8 cellular contexts compared by ENCODE assay signal in the genomic region with DNA sequence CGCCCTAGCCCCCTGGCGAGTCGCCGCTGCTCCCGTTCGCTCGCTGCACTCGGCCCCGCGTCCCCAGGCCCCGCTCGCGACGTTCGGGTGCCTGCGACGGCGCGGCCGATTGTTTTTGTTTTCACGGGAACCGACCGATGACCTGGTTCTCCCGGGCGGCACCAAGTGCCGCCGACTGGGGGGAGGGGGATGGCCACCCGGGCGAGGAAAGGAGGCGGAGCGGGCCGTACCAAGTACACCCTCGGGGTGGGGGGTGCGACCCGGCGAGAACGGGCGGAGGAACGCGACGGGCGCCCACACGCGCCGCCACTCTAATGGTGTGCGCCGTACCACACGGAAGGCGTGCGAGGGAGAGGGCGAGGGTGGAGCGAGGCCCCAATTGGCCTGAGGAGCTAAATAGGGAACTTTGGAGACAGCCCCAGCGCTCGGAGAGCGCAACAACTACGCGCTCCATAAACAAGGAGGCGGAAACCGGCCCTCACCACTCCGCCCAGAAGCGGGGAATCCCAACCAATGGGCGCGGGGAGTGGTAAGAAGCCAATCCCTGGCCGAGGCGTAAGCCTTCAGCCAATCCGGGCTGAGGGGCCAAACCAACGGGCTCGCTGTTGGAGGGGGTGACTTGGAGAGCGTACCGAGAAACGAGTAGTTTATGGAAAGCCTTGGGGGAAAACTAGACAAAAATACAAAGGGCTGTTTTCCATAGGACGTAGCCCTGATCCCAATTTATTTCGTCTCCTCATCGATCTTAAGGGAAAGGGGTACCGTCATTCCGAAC. TPM values are rescaled to one million over a fixed set of nuclear protein-coding genes. Genes with fewer than 3 reads are reported as not detected.
DNase-seq lines count a peak whose midpoint lies in the region; ATAC-seq and TF ChIP-seq lines count a peak whose summit lies in the region.
"Not testable (repeated sequence)": the region's sequence is repeated elsewhere in the genome, so short reads cannot be mapped to it uniquely, and the experiment has no call there.

No MANE protein-coding gene starts in this region.

- not testable (repeated sequence) for H3K36me3 Mint-ChIP-seq in T-helper 1 cell treated with Interleukin-12 subunit alpha and Interleukin-12 subunit beta and Interleukin-4 antibody, amounts not matched to agents 30 μg/mL and 1 μg/mL, for 36 hours (ENCODE audit: low read depth); neural crest cell (ENCODE audit: low read depth)

- H3K4me3 Mint-ChIP-seq in T-helper 1 cell treated with Interleukin-12 subunit alpha and Interleukin-12 subunit beta and Interleukin-4 antibody, amounts not matched to agents 30 μg/mL and 1 μg/mL, for 36 hours, result peak overlapping the region; percentile 89
- peak overlapping the region; percentile 96 for H3K4me3 Mint-ChIP-seq in neural crest cell

- DNase-seq in COLO829 (ENCODE audit: low spot score) (peak; percentile 4), amniotic epithelial cell (ENCODE audit: low read depth) (peak; percentile 89), glomerular visceral epithelial cell (ENCODE audit: extremely low spot score) (peak; percentile 81), neural crest cell (ENCODE audit: low read depth, low spot score) (peak; percentile 83)
- peak; percentile 95 for DNase-seq in stimulated activated CD8-positive, alpha-beta memory T cell treated with anti-CD3 and anti-CD28 coated beads, Interleukin-4, amount 100 ng/mL, for 48 hours

- H3K27me3 Mint-ChIP-seq in T-helper 1 cell treated with Interleukin-12 subunit alpha and Interleukin-12 subunit beta and Interleukin-4 antibody, amounts not matched to agents 30 μg/mL and 1 μg/mL, for 36 hours (ENCODE audit: low read depth); neural crest cell (ENCODE audit: low read depth): not testable (repeated sequence)

- ATAC-seq in GM19468 (IDR thresholded peaks at IDR 0.05; ENCODE audit: extremely low read depth, unreplicated experiment) (peak; percentile 97), HG03439 (IDR thresholded peaks at IDR 0.05; ENCODE audit: unreplicated experiment) (peak; percentile 94)

- H3K27ac Mint-ChIP-seq in T-helper 1 cell treated with Interleukin-12 subunit alpha and Interleukin-12 subunit beta and Interleukin-4 antibody, amounts not matched to agents 30 μg/mL and 1 μg/mL, for 36 hours, result peak overlapping the region; percentile 95
- peak overlapping the region; percentile 99 for H3K27ac Mint-ChIP-seq in neural crest cell (ENCODE audit: unreplicated experiment)

- H3K4me1 Mint-ChIP-seq in T-helper 1 cell treated with Interleukin-12 subunit alpha and Interleukin-12 subunit beta and Interleukin-4 antibody, amounts not matched to agents 30 μg/mL and 1 μg/mL, for 36 hours (ENCODE audit: low read depth); neural crest cell: not testable (repeated sequence)

- H3K9me3 Mint-ChIP-seq in T-helper 1 cell treated with Interleukin-12 subunit alpha and Interleukin-12 subunit beta and Interleukin-4 antibody, amounts not matched to agents 30 μg/mL and 1 μg/mL, for 36 hours; neural crest cell: not testable (repeated sequence)

- not testable (repeated sequence) for TF ChIP-seq CTCF in neural crest cell (conservative IDR thresholded peaks at IDR 0.05)

RNA-seq across cellular contexts. Expression of a gene that starts 54.8 kb away (rescaled TPM):
- 3.6 and 4.6 TPM in 2 replicates for total RNA-seq in neural crest cell

Comparison
In these comparisons a context has a peak if more than half of its experiments do, and no peak if none do; other contexts are left out.
1. Peak in every context shown above with its lines: DNase-seq and ATAC-seq.
2. DNase-seq: peak in every context shown above with its lines; median percentile 95 in stimulated activated CD8-positive, alpha-beta memory T cell treated with anti-CD3 and anti-CD28 coated beads, Interleukin-4, amount 100 ng/mL, for 48 hours; 89 in amniotic epithelial cell; 83 in neural crest cell; 81 in glomerular visceral epithelial cell; 4 in COLO829.